Comparison of ENCODE assay signal across 9 cellular contexts in the genomic region with DNA sequence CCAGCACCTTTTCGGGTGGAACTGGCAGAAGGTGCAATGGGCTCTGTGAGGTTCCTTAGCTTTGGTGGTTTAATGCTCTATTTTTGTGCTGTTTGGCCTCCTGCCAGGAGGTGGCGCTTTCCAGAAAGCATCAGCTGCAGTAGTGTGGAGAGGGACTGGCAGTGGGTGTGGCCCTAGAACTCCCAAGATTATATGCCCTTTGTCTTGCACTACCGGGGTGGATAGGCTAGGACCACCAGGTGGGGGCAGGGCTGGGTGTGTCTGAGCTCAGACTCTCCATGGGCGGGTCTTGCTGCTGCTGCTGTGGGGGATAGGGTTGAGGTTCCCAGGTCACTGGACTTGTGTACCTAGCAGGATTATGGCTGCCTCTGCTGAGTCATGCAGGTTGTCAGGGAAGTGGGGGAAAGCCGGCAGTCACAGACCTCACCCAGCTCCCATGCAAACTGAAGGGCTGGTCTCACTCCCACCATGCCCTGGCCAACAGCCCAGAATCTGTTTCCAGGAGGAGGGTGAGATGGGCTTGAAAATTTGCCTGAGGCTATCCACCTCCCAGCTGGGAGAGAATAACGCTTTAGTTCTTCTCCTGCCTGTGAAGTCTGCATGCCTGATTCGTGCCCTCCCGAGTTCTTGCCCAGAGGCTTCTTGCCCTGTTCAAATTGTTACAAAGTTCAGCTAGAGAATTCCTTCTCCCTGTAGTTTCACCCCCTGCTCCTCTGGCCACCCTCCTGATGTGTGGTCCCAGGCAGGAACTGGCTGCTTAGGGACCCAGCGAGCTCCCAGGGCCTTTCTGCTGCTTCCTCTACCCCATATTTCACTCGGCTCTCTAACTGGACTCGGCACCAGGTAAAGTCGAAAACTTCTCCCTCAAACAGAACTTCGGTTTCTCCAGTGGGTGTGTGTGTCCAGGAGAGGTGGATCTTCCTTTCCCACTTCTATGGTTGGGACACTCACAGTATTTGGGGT.
DNase-seq lines count a peak whose midpoint lies in the region; ATAC-seq and TF ChIP-seq lines count a peak whose summit lies in the region.
"Had no signal": no experiment of that assay in that cellular context is flagged by ENCODE, and none has a peak within 500 bp of the region (broad histone marks: within the 10 kb centered on the region; RNA-seq: fewer than 3 reads in every experiment).

No MANE protein-coding gene starts in this region.

- H3K27me3 ChIP-seq in prostate gland (replicated peaks; ENCODE audit: insufficient read depth) = no peaks in the 10 kb centered on the region

- H3K4me3 ChIP-seq in epithelial cell of esophagus (ENCODE audit: low read length) = no peak overlapping the region
- no peak overlapping the region for H3K4me3 ChIP-seq in prostate gland
- H3K4me3 ChIP-seq: psoas muscle had no signal

- POLR2A ChIA-PET in activated CD8-positive, alpha-beta T cell treated with anti-CD3 and anti-CD28 coated beads for 36 hours (lab: Charles Lee) = interaction anchor here (0.9 to 2.0 kb wide), 2 partner anchors 87 to 117 kb away, joined by 3 to 6 read pairs; no protein-coding TSS in a partner anchor

- no peaks in the 10 kb centered on the region for H3K4me1 ChIP-seq in prostate gland (replicated peaks)
- H3K4me1 ChIP-seq: psoas muscle had no signal

- CTCF ChIA-PET in activated CD8-positive, alpha-beta T cell treated with anti-CD3 and anti-CD28 coated beads for 36 hours (lab: Charles Lee) = interaction anchor here (0.7 to 5.4 kb wide), 23 partner anchors 8 to 272 kb away, joined by 3 to 37 read pairs (median 3); no protein-coding TSS in a partner anchor

- TF ChIP-seq POLR2A in prostate gland (IDR thresholded peaks at IDR 0.05) = no peak

- TF ChIP-seq CTCF in activated CD8-positive, alpha-beta T cell treated with anti-CD3 and anti-CD28 coated beads for 36 hours (IDR thresholded peaks at IDR 0.05) = peak; percentile 36
- TF ChIP-seq CTCF in epithelial cell of esophagus (IDR thresholded peaks at IDR 0.05; ENCODE audit: insufficient read depth, low read depth, low read length, missing control alignments) (peak; percentile 46), prostate gland (IDR thresholded peaks at IDR 0.05) (peak in 1 of 4 experiments; percentile 22)

- H3K36me3 ChIP-seq in prostate gland = no peaks in the 10 kb centered on the region

- H3K36me3 Mint-ChIP-seq in activated CD8-positive, alpha-beta T cell treated with anti-CD3 and anti-CD28 coated beads for 36 hours (ENCODE audit: low read depth) = peaks cover 2% of the 10 kb centered on the region

- H3K9me3 ChIP-seq in prostate gland = no peaks in the 10 kb centered on the region
- H3K9me3 ChIP-seq: psoas muscle had no signal

- H3K4me1 Mint-ChIP-seq in activated CD8-positive, alpha-beta T cell treated with anti-CD3 and anti-CD28 coated beads for 36 hours (ENCODE audit: low read depth) = peaks cover 27% of the 10 kb centered on the region

- intact Hi-C loops in activated CD8-positive, alpha-beta T cell treated with anti-CD3 and anti-CD28 coated beads for 36 hours (cut with micrococcal nuclease) = no loop called here
- intact Hi-C loops in prostate gland (cut with DNase I) = no loop called here

- no peak overlapping the region for H3K4me3 Mint-ChIP-seq in activated CD8-positive, alpha-beta T cell treated with anti-CD3 and anti-CD28 coated beads for 36 hours

- peak; percentile 27 for DNase-seq in DMS153 treated with DMSO at 0.1 percent for 48 hours (lab: John Stamatoyannopoulos, UW; ENCODE audit: unreplicated experiment)
- peak; percentile 65 for DNase-seq in NCI-H2081 treated with DMSO at 0.1 percent for 48 hours (lab: John Stamatoyannopoulos, UW)
- peak; percentile 72 for DNase-seq in activated CD8-positive, alpha-beta T cell treated with anti-CD3 and anti-CD28 coated beads for 36 hours
- peak; percentile 97 for DNase-seq in epithelial cell of esophagus (ENCODE audit: low read depth)
- peak; percentile 49 for DNase-seq in prostate gland (ENCODE audit: low spot score)

- peak; percentile 39 for ATAC-seq in activated CD8-positive, alpha-beta T cell treated with anti-CD3 and anti-CD28 coated beads for 36 hours
- ATAC-seq in HG03108 (IDR thresholded peaks at IDR 0.05; ENCODE audit: unreplicated experiment) (no peak), HG02642 (IDR thresholded peaks at IDR 0.05; ENCODE audit: poor library complexity, unreplicated experiment) (no peak), GM18870 (IDR thresholded peaks at IDR 0.05; ENCODE audit: unreplicated experiment) (no peak)
- ATAC-seq: psoas muscle had no signal

- 34% methylated on average over 13 of the region's 13 CpGs for WGBS in prostate gland

- H3K9me3 Mint-ChIP-seq in activated CD8-positive, alpha-beta T cell treated with anti-CD3 and anti-CD28 coated beads for 36 hours = peaks cover 3% of the 10 kb centered on the region

- H3K27ac ChIP-seq in prostate gland = peak overlapping the region; percentile 2 to 66
- H3K27ac ChIP-seq: psoas muscle had no signal

- no peaks in the 10 kb centered on the region for H3K27me3 Mint-ChIP-seq in activated CD8-positive, alpha-beta T cell treated with anti-CD3 and anti-CD28 coated beads for 36 hours

- peak overlapping the region; percentile 20 for H3K27ac Mint-ChIP-seq in activated CD8-positive, alpha-beta T cell treated with anti-CD3 and anti-CD28 coated beads for 36 hours

Comparison
In these comparisons a context has a peak if more than half of its experiments do, and no peak if none do; other contexts are left out.
1. DNase-seq: peak in every context shown above with its lines; median percentile 97 in epithelial cell of esophagus; 72 in activated CD8-positive, alpha-beta T cell treated with anti-CD3 and anti-CD28 coated beads for 36 hours; 65 in NCI-H2081 treated with DMSO at 0.1 percent for 48 hours; 49 in prostate gland; 27 in DMS153 treated with DMSO at 0.1 percent for 48 hours.